Comparison of ENCODE assay signal across 36 cellular contexts in the genomic region with DNA sequence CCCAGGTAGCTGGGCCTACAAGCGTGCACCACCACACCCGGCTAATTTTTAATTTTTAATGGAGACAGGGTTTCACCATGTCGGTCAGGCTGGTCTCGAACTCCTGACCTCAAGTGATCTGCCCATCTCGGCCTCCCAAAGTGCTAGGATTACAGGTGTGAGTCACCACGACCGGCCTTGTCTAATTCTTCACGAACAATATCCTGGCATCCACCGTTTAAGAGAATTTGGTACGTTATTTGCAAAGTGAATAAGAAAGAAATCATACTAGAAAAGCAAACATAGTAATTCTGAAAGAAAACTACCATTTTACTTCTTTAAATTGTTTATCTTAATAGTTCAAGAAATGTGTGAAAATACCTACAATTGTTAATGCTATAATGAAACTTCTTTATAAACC.
"Had no signal": no experiment of that assay in that cellular context is flagged by ENCODE, and none has a peak within 500 bp of the region (broad histone marks: within the 10 kb centered on the region; RNA-seq: fewer than 3 reads in every experiment).

No MANE protein-coding gene starts in this region.

- H3K4me1 Mint-ChIP-seq: activated CD4-positive, alpha-beta T cell treated with anti-CD3 and anti-CD28 coated beads, Interleukin-2, amount 10 ng/mL, durations not matched to agents 24 days and 14 days; activated naive CD4-positive, alpha-beta T cell treated with anti-CD3 and anti-CD28 coated beads, Interleukin-2, amount 10 ng/mL, durations not matched to agents 7 days and 5 days; activated naive CD4-positive, alpha-beta T cell treated with anti-CD3 and anti-CD28 coated beads, Interleukin-2, amount 50 U/mL, for 24 hours; activated naive CD8-positive, alpha-beta T cell treated with anti-CD3 and anti-CD28 coated beads, Interleukin-2, amount 10 ng/mL, durations not matched to agents 7 days and 5 days; activated naive CD8-positive, alpha-beta T cell treated with anti-CD3 and anti-CD28 coated beads, Interleukin-2, amount 50 U/mL, for 24 hours had no signal

- H3K9me3 Mint-ChIP-seq: activated CD4-positive, alpha-beta T cell treated with anti-CD3 and anti-CD28 coated beads, Interleukin-2, amount 10 ng/mL, durations not matched to agents 24 days and 14 days; activated naive CD8-positive, alpha-beta T cell treated with anti-CD3 and anti-CD28 coated beads, Interleukin-2, amount 10 ng/mL, durations not matched to agents 7 days and 5 days; activated T-helper 2 cell treated with anti-CD3 and anti-CD28 coated beads, Interferon-gamma antibody, Interleukin-2, Interleukin-4, amounts not matched to agents 10 μg/mL and 5 μg/mL and 100 μg/mL, durations not matched to agents 14 hours and 24 hours and 36 hours had no signal

- ATAC-seq: activated CD4-positive, CD25-positive, alpha-beta regulatory T cell treated with anti-CD3 and anti-CD28 coated beads, Interleukin-2, amount 50 U/mL, for 24 hours; activated CD8-positive, alpha-beta T cell treated with anti-CD3 and anti-CD28 coated beads for 36 hours; activated naive CD8-positive, alpha-beta T cell treated with anti-CD3 and anti-CD28 coated beads, Interleukin-2, amount 50 U/mL, for 24 hours; body of pancreas; WTC11 had no signal

- H3K27me3 ChIP-seq: body of pancreas, brain microvascular endothelial cell, breast epithelium had no signal

- H3K4me1 ChIP-seq: body of pancreas, breast epithelium had no signal

- H3K4me3 Mint-ChIP-seq: activated CD4-positive, alpha-beta memory T cell treated with anti-CD3 and anti-CD28 coated beads for 36 hours; activated CD4-positive, alpha-beta T cell treated with anti-CD3 and anti-CD28 coated beads, Interleukin-2, amount 10 ng/mL, durations not matched to agents 24 days and 14 days; activated CD8-positive, alpha-beta T cell treated with anti-CD3 and anti-CD28 coated beads for 36 hours; activated naive CD4-positive, alpha-beta T cell treated with anti-CD3 and anti-CD28 coated beads, Interleukin-2, amount 10 ng/mL, durations not matched to agents 7 days and 5 days; activated naive CD4-positive, alpha-beta T cell treated with anti-CD3 and anti-CD28 coated beads, Interleukin-2, amount 50 U/mL, for 24 hours; activated naive CD8-positive, alpha-beta T cell; activated naive CD8-positive, alpha-beta T cell treated with anti-CD3 and anti-CD28 coated beads, Interleukin-2, amount 10 ng/mL, durations not matched to agents 7 days and 5 days; activated naive CD8-positive, alpha-beta T cell treated with anti-CD3 and anti-CD28 coated beads, Interleukin-2, amount 50 U/mL, for 24 hours; T-helper 1 cell treated with Interleukin-12 subunit alpha and Interleukin-12 subunit beta and Interleukin-4 antibody, amounts not matched to agents 30 μg/mL and 1 μg/mL, for 36 hours; T-helper 2 cell treated with Interferon-gamma antibody and Interleukin-4, amounts not matched to agents 5 μg/mL and 100 μg/mL, for 36 hours; WTC11 had no signal

- H3K4me3 ChIP-seq: body of pancreas, breast epithelium had no signal

- H3K27ac Mint-ChIP-seq: activated CD4-positive, alpha-beta memory T cell treated with anti-CD3 and anti-CD28 coated beads for 36 hours; activated CD4-positive, alpha-beta T cell treated with anti-CD3 and anti-CD28 coated beads, Interleukin-2, amount 10 ng/mL, durations not matched to agents 24 days and 14 days; activated CD8-positive, alpha-beta T cell treated with anti-CD3 and anti-CD28 coated beads for 36 hours; activated naive CD4-positive, alpha-beta T cell treated with anti-CD3 and anti-CD28 coated beads, Interleukin-2, amount 10 ng/mL, durations not matched to agents 7 days and 5 days; activated naive CD4-positive, alpha-beta T cell treated with anti-CD3 and anti-CD28 coated beads, Interleukin-2, amount 50 U/mL, for 24 hours; activated naive CD8-positive, alpha-beta T cell; activated naive CD8-positive, alpha-beta T cell treated with anti-CD3 and anti-CD28 coated beads, Interleukin-2, amount 10 ng/mL, durations not matched to agents 7 days and 5 days; activated naive CD8-positive, alpha-beta T cell treated with anti-CD3 and anti-CD28 coated beads, Interleukin-2, amount 50 U/mL, for 24 hours; activated T-helper 2 cell treated with anti-CD3 and anti-CD28 coated beads, Interferon-gamma antibody, Interleukin-2, Interleukin-4, amounts not matched to agents 10 μg/mL and 5 μg/mL and 100 μg/mL, durations not matched to agents 14 hours and 24 hours and 36 hours; T-helper 1 cell treated with Interleukin-12 subunit alpha and Interleukin-12 subunit beta and Interleukin-4 antibody, amounts not matched to agents 30 μg/mL and 1 μg/mL, for 36 hours; T-helper 2 cell treated with Interferon-gamma antibody and Interleukin-4, amounts not matched to agents 5 μg/mL and 100 μg/mL, for 36 hours; WTC11 had no signal

- FAIRE-seq: astrocyte, colon had no signal

- H3K36me3 Mint-ChIP-seq: activated CD4-positive, alpha-beta memory T cell treated with anti-CD3 and anti-CD28 coated beads for 36 hours; activated naive CD4-positive, alpha-beta T cell treated with anti-CD3 and anti-CD28 coated beads, Interleukin-2, amount 10 ng/mL, durations not matched to agents 7 days and 5 days; activated naive CD4-positive, alpha-beta T cell treated with anti-CD3 and anti-CD28 coated beads, Interleukin-2, amount 50 U/mL, for 24 hours; activated naive CD8-positive, alpha-beta T cell; activated naive CD8-positive, alpha-beta T cell treated with anti-CD3 and anti-CD28 coated beads, Interleukin-2, amount 10 ng/mL, durations not matched to agents 7 days and 5 days had no signal

- H3K36me3 ChIP-seq: brain microvascular endothelial cell, breast epithelium had no signal

- H3K27me3 Mint-ChIP-seq: activated CD4-positive, alpha-beta memory T cell treated with anti-CD3 and anti-CD28 coated beads for 36 hours; activated naive CD4-positive, alpha-beta T cell treated with anti-CD3 and anti-CD28 coated beads, Interleukin-2, amount 10 ng/mL, durations not matched to agents 7 days and 5 days; activated naive CD8-positive, alpha-beta T cell treated with anti-CD3 and anti-CD28 coated beads, Interleukin-2, amount 10 ng/mL, durations not matched to agents 7 days and 5 days had no signal

- DNase-seq: activated CD4-positive, alpha-beta memory T cell treated with anti-CD3 and anti-CD28 coated beads for 36 hours; activated CD4-positive, alpha-beta T cell treated with anti-CD3 and anti-CD28 coated beads for 1 hour; activated CD4-positive, alpha-beta T cell treated with anti-CD3 and anti-CD28 coated beads for 4 hours; activated CD4-positive, alpha-beta T cell treated with anti-CD3 and anti-CD28 coated beads, Interleukin-2, amount 10 ng/mL, durations not matched to agents 24 days and 14 days; activated CD4-positive, alpha-beta T cell treated with anti-CD3 and anti-CD28 coated beads, Interleukin-2, amount 50 U/mL, for 1 hour; activated CD4-positive, alpha-beta T cell treated with anti-CD3 and anti-CD28 coated beads, Interleukin-2, amount 50 U/mL, for 4 hours; activated CD4-positive, CD25-positive, alpha-beta regulatory T cell; activated CD8-positive, alpha-beta memory T cell treated with anti-CD3 and anti-CD28 coated beads, Interleukin-2, amount 50 U/mL, for 4 hours; activated CD8-positive, alpha-beta T cell treated with anti-CD3 and anti-CD28 coated beads for 36 hours; activated effector memory CD4-positive, alpha-beta T cell treated with Interleukin-2 at 50 U/mL for 16 hours; activated gamma-delta T cell; activated naive CD4-positive, alpha-beta T cell treated with anti-CD3 and anti-CD28 coated beads, Interleukin-2, amount 10 ng/mL, durations not matched to agents 7 days and 5 days; activated naive CD4-positive, alpha-beta T cell treated with Interleukin-2 at 50 U/mL for 16 hours; activated naive CD8-positive, alpha-beta T cell treated with anti-CD3 and anti-CD28 coated beads, Interleukin-2, amount 10 ng/mL, durations not matched to agents 7 days and 5 days; activated naive CD8-positive, alpha-beta T cell treated with anti-CD3 and anti-CD28 coated beads, Interleukin-2, amount 50 U/mL, for 24 hours; activated T-cell treated with anti-CD3 and anti-CD28 coated beads for 4 hours; activated T-cell treated with anti-CD3 and anti-CD28 coated beads, Interleukin-2, amount 50 U/mL, for 1 hour; activated T-cell treated with anti-CD3 and anti-CD28 coated beads, Interleukin-2, amount 50 U/mL, for 48 hours; aorta; body of pancreas; brain microvascular endothelial cell; central memory CD4-positive, alpha-beta T cell; T-helper 1 cell; T-helper 2 cell; T-helper 9 cell had no signal

- H3K9me3 ChIP-seq: body of pancreas, breast epithelium had no signal

- H3K27ac ChIP-seq: body of pancreas, brain microvascular endothelial cell, breast epithelium, VCaP had no signal
